ENCODE assay signal across 16 cellular contexts in genomic region chr2:28415010-28415409, GRCh38. TPM values are rescaled to one million over a fixed set of nuclear protein-coding genes. Genes with fewer than 3 reads are reported as not detected.
DNase-seq lines count a peak whose midpoint lies in the region; FAIRE-seq and TF ChIP-seq lines count a peak whose summit lies in the region.
"Had no signal": no experiment of that assay in that cellular context is flagged by ENCODE, and none has a peak within 500 bp of the region (broad histone marks: within the 10 kb centered on the region; RNA-seq: fewer than 3 reads in every experiment).

No MANE protein-coding gene starts in this region.

- H3K27me3 Mint-ChIP-seq in immature natural killer cell (ENCODE audit: low read depth in 3 of 3): peaks cover 50 to 55% (median 54%) of the 10 kb centered on the region in 3 donors

- 70 to 78% (median 73%) methylated on average over 2 to 13 of the region's 13 CpGs for WGBS in adrenal gland, 4 donors
- 84 to 89% methylated on average over 13 of the region's 13 CpGs for WGBS in thyroid gland, 2 donors

- TF ChIP-seq CTCF in adrenal gland (IDR thresholded peaks at IDR 0.05) (no peak), thyroid gland (IDR thresholded peaks at IDR 0.05) (no peak)

- H3K4me1 ChIP-seq in adrenal gland (replicated peaks in 1 of 2) (peaks cover 3 to 29% of the 10 kb centered on the region in 2 donors), skeletal muscle tissue (ENCODE audit: control insufficient read depth in 3 of 3, insufficient read depth in 3 of 3, low read length in 3 of 3) (peaks cover 35 to 37% (median 37%) of the 10 kb centered on the region in 3 donors), thyroid gland (peaks cover 0 to 6% of the 10 kb centered on the region in 2 donors)
- H3K4me1 ChIP-seq: parathyroid adenoma had no signal

- H3K9ac ChIP-seq in skeletal muscle tissue (ENCODE audit: low read depth in 1 of 3, low read length in 3 of 3): peak overlapping the region in 2 of 3 donors; percentile 53 to 72
- H3K9ac ChIP-seq: parathyroid adenoma had no signal

- H3K36me3 ChIP-seq in adrenal gland (replicated peaks in 1 of 2) (peaks cover 0 to 63% of the 10 kb centered on the region in 2 donors), skeletal muscle tissue (ENCODE audit: control insufficient read depth in 3 of 3, insufficient read depth in 3 of 3, low read length in 3 of 3) (peaks cover 38 to 41% (median 40%) of the 10 kb centered on the region in 3 donors), thyroid gland (peaks cover 43 to 48% of the 10 kb centered on the region in 2 donors)

- peaks cover 73 to 88% of the 10 kb centered on the region in 2 donors for H3K4me1 Mint-ChIP-seq in immature natural killer cell

- H3K4me3 Mint-ChIP-seq in immature natural killer cell: peak overlapping the region in 1 of 5 donors; percentile 21

- intact Hi-C loops in adrenal gland (cut with DNase I) (no loop called here), thyroid gland (cut with DNase I) (no loop called here)

- H3K27me3 ChIP-seq in adrenal gland (no peaks in the 10 kb centered on the region), skeletal muscle tissue (ENCODE audit: control insufficient read depth in 3 of 3, insufficient read depth in 3 of 3, low read length in 3 of 3) (no peaks in the 10 kb centered on the region), thyroid gland (no peaks in the 10 kb centered on the region)

- TF ChIP-seq POLR2A in adrenal gland (IDR thresholded peaks at IDR 0.05) (no peak), thyroid gland (IDR thresholded peaks at IDR 0.05) (no peak), GM12891 (IDR thresholded peaks at IDR 0.05; ENCODE audit: low read depth, low read length) (no peak)

- H3K27ac ChIP-seq in adrenal gland (peak overlapping the region in 2 of 5 donors; percentile 74 to 100), skeletal muscle tissue (ENCODE audit: low read depth, low read length) (peak overlapping the region; percentile 39), thyroid gland (no peak overlapping the region)
- H3K27ac ChIP-seq: parathyroid adenoma had no signal

- no peaks in the 10 kb centered on the region for H3K9me3 ChIP-seq in adrenal gland (replicated peaks in 1 of 3)
- no peaks in the 10 kb centered on the region for H3K9me3 ChIP-seq in skeletal muscle tissue (ENCODE audit: control insufficient read depth in 3 of 3, low read length in 3 of 3)
- H3K9me3 ChIP-seq in thyroid gland: no peaks in the 10 kb centered on the region

- FAIRE-seq in GM12891 (lab: Jason Lieb, UNC): no peak

- peak; percentile 27 for DNase-seq in activated CD4-positive, CD25-positive, alpha-beta regulatory T cell treated with anti-CD3 and anti-CD28 coated beads, Interleukin-2, amount 50 U/mL, for 72 hours
- DNase-seq in activated CD4-positive, CD25-positive, alpha-beta regulatory T cell (lab: John Stamatoyannopoulos, UW): no peak
- DNase-seq in adrenal gland: peak in 4 of 7 donors; percentile 42 to 58 (median 51)
- DNase-seq in immature natural killer cell: peak in 2 of 3 donors; percentile 5 to 11
- no peak for DNase-seq in thyroid gland
- DNase-seq in NCI-H345 treated with DMSO at 0.1 percent for 48 hours (lab: John Stamatoyannopoulos, UW; ENCODE audit: unreplicated experiment): no peak
- DNase-seq in GM12891 (ENCODE audit: insufficient read length, low spot score): no peak
- DNase-seq: anterior cingulate cortex, EL, KG1, NCI-H146, NCI-H510A, PC-3, SW 1271 had no signal

- H3K4me3 ChIP-seq in adrenal gland: no peak overlapping the region
- no peak overlapping the region for H3K4me3 ChIP-seq in skeletal muscle tissue (ENCODE audit: low read length in 3 of 3)
- H3K4me3 ChIP-seq in thyroid gland (replicated peaks in 1 of 3): no peak overlapping the region

- peak overlapping the region; percentile 79 to 100 (median 82) for H3K27ac Mint-ChIP-seq in immature natural killer cell

- no peaks in the 10 kb centered on the region for H3K9me3 Mint-ChIP-seq in immature natural killer cell

- H3K36me3 Mint-ChIP-seq in immature natural killer cell: peaks cover 28 to 55% (median 28%) of the 10 kb centered on the region in 3 donors

TF ChIP-seq in GM12891, 5 proteins besides CTCF, POLR2A, EP300 and RAD21:
- no peak for TF ChIP-seq PAX5 (IDR thresholded peaks at IDR 0.05; ENCODE audit: insufficient read depth, low read length, severe bottlenecking)
- no peak for TF ChIP-seq POLR2AphosphoS5 (IDR thresholded peaks at IDR 0.05; ENCODE audit: low read depth, low read length)
- no peak for TF ChIP-seq POU2F2 (IDR thresholded peaks at IDR 0.05; ENCODE audit: low read depth, low read length)
- no peak for TF ChIP-seq TAF1 (IDR thresholded peaks at IDR 0.05; ENCODE audit: low read depth, low read length)

RNA-seq across cellular contexts. Expression of gene FOSL2, which starts 22.4 kb away (rescaled TPM):
- total RNA-seq in adrenal gland: 100 to 1,000 TPM; 392 to 760 (median 431) TPM
- polyA plus RNA-seq in adrenal gland: 100 to 1,000 TPM in 1 of 3 donors, 10 to 100 TPM in 2; 83.3 to 143 (median 92.8) TPM
- 10 to 100 TPM; 27.2 to 54.3 (median 28.7) TPM for polyA plus RNA-seq in immature natural killer cell
- 10.4 TPM for total RNA-seq in skeletal muscle tissue
- total RNA-seq in thyroid gland: 10 to 100 TPM; 30.7 to 85.1 (median 40.6) TPM
- polyA plus RNA-seq in GM12891 (2012; ENCODE audit: low read depth, missing spikeins): 1.1 TPM

Comparison
In these comparisons a context has a peak if more than half of its experiments do, and no peak if none do; other contexts are left out.
1. DNase-seq: peak in activated CD4-positive, CD25-positive, alpha-beta regulatory T cell treated with anti-CD3 and anti-CD28 coated beads, Interleukin-2, amount 50 U/mL, for 72 hours (single experiment), adrenal gland (4 of 7) and immature natural killer cell (2 of 3); none in activated CD4-positive, CD25-positive, alpha-beta regulatory T cell (0 of 4), thyroid gland (0 of 2), NCI-H345 treated with DMSO at 0.1 percent for 48 hours (single experiment) and GM12891 (single experiment).
2. RNA of gene FOSL2, which starts 22.4 kb away (total RNA-seq): 392 to 760 TPM in adrenal gland; 30.7 to 85.1 TPM in thyroid gland and 10.4 TPM in skeletal muscle tissue (single experiment); every median in the first group is over 4 times any median in the second.